27 cellular contexts compared by ENCODE assay signal in the genomic region with DNA sequence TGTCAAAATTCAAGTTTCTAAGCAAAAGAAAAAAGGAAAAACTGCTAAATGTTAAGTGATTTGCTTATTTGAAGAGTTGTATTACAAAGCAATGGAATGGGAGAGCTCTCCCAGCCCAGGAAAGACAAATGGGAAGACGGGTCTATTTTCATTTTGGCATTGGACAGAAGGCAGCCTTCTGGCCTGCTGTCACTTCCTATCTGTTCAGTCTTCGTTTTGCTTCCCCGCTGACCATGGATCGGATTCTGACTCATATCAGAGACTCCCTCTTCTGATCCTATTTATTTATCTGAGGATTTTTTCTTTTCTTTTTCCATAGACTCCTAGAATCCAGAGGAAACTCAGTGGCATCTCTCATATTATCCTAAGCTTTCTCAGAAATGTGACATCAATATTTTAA.
DNase-seq lines count a peak whose midpoint lies in the region; ATAC-seq and TF ChIP-seq lines count a peak whose summit lies in the region.
"Had no signal": no experiment of that assay in that cellular context is flagged by ENCODE, and none has a peak within 500 bp of the region (broad histone marks: within the 10 kb centered on the region; RNA-seq: fewer than 3 reads in every experiment).

No MANE protein-coding gene starts in this region.

- ATAC-seq in HG03097 (IDR thresholded peaks at IDR 0.05; ENCODE audit: low FRiP score, unreplicated experiment): no peak
- ATAC-seq: naive thymus-derived CD8-positive, alpha-beta T cell; Panc1 had no signal

- CTCF ChIA-PET in activated naive CD4-positive, alpha-beta T cell treated with anti-CD3 and anti-CD28 coated beads for 36 hours (lab: Charles Lee): no interaction called here

- H3K36me3 Mint-ChIP-seq in glutamatergic neuron (ENCODE audit: unreplicated experiment): no peaks in the 10 kb centered on the region
- H3K36me3 Mint-ChIP-seq in activated naive CD4-positive, alpha-beta T cell treated with anti-CD3 and anti-CD28 coated beads for 36 hours (ENCODE audit: low read depth): no peaks in the 10 kb centered on the region
- H3K36me3 Mint-ChIP-seq: activated naive CD8-positive, alpha-beta T cell; naive thymus-derived CD8-positive, alpha-beta T cell had no signal

- no peaks in the 10 kb centered on the region for H3K27me3 Mint-ChIP-seq in glutamatergic neuron (ENCODE audit: unreplicated experiment)
- no peaks in the 10 kb centered on the region for H3K27me3 Mint-ChIP-seq in activated naive CD4-positive, alpha-beta T cell treated with anti-CD3 and anti-CD28 coated beads for 36 hours (ENCODE audit: low read depth)
- H3K27me3 Mint-ChIP-seq: activated naive CD8-positive, alpha-beta T cell; dendritic cell treated with granulocyte-macrophage colony-stimulating factor and Interleukin-4, amounts not matched to agents 40 ng/mL and 50 ng/mL, for 4 days had no signal

- intact Hi-C loops in activated naive CD4-positive, alpha-beta T cell treated with anti-CD3 and anti-CD28 coated beads for 36 hours (cut with micrococcal nuclease): no loop called here

- no peak overlapping the region for H3K27ac Mint-ChIP-seq in glutamatergic neuron (ENCODE audit: unreplicated experiment)
- H3K27ac Mint-ChIP-seq in activated naive CD4-positive, alpha-beta T cell treated with anti-CD3 and anti-CD28 coated beads for 36 hours: no peak overlapping the region
- H3K27ac Mint-ChIP-seq: activated naive CD8-positive, alpha-beta T cell; dendritic cell treated with granulocyte-macrophage colony-stimulating factor and Interleukin-4, amounts not matched to agents 40 ng/mL and 50 ng/mL, for 4 days; naive thymus-derived CD8-positive, alpha-beta T cell had no signal

- no peak overlapping the region for H3K4me3 Mint-ChIP-seq in glutamatergic neuron (ENCODE audit: unreplicated experiment)
- no peak overlapping the region for H3K4me3 Mint-ChIP-seq in activated naive CD4-positive, alpha-beta T cell treated with anti-CD3 and anti-CD28 coated beads for 36 hours
- H3K4me3 Mint-ChIP-seq: activated naive CD8-positive, alpha-beta T cell; dendritic cell treated with granulocyte-macrophage colony-stimulating factor and Interleukin-4, amounts not matched to agents 40 ng/mL and 50 ng/mL, for 4 days; naive thymus-derived CD8-positive, alpha-beta T cell had no signal

- peaks cover 22% of the 10 kb centered on the region for H3K4me1 Mint-ChIP-seq in glutamatergic neuron (ENCODE audit: low read depth, unreplicated experiment)
- H3K4me1 Mint-ChIP-seq in activated naive CD4-positive, alpha-beta T cell treated with anti-CD3 and anti-CD28 coated beads for 36 hours (ENCODE audit: low read depth): no peaks in the 10 kb centered on the region
- H3K4me1 Mint-ChIP-seq: naive thymus-derived CD8-positive, alpha-beta T cell had no signal

- no peak for TF ChIP-seq CTCF in glutamatergic neuron (IDR thresholded peaks at IDR 0.05; ENCODE audit: partially characterized antibody, unreplicated experiment)

- H3K9me3 Mint-ChIP-seq in glutamatergic neuron (ENCODE audit: unreplicated experiment): no peaks in the 10 kb centered on the region
- H3K9me3 Mint-ChIP-seq in activated naive CD4-positive, alpha-beta T cell treated with anti-CD3 and anti-CD28 coated beads for 36 hours: no peaks in the 10 kb centered on the region
- H3K9me3 Mint-ChIP-seq: dendritic cell treated with granulocyte-macrophage colony-stimulating factor and Interleukin-4, amounts not matched to agents 40 ng/mL and 50 ng/mL, for 4 days had no signal

- DNase-seq in NCI-H446 (lab: John Stamatoyannopoulos, UW) (peak; percentile 73 to 85), cerebellar nuclear complex (lab: John Stamatoyannopoulos, UW) (peak; percentile 76 to 88), glutamatergic neuron (peak; percentile 18), retina (peak; percentile 50), kidney glomerular epithelial cell (lab: John Stamatoyannopoulos, UW) (no peak)
- DNase-seq in activated naive CD4-positive, alpha-beta T cell treated with anti-CD3 and anti-CD28 coated beads for 36 hours: no peak
- DNase-seq: activated CD4-positive, alpha-beta T cell treated with anti-CD3 and anti-CD28 coated beads for 4 hours; activated CD8-positive, alpha-beta memory T cell treated with anti-CD3 and anti-CD28 coated beads for 24 hours; activated effector memory CD4-positive, alpha-beta T cell treated with Interleukin-2 at 50 U/mL for 16 hours; activated T-cell treated with anti-CD3 and anti-CD28 coated beads, Interleukin-2, amount 50 U/mL, for 1 hour; anterior cingulate cortex; HCEC 1CT; midbrain; naive thymus-derived CD8-positive, alpha-beta T cell; NCI-H1048; NCI-H187; NCI-H526; ovary; SHP77; small intestine; stimulated activated naive CD4-positive, alpha-beta T cell; SW 1271; upper lobe of left lung had no signal

Comparison
In these comparisons a context has a peak if more than half of its experiments do, and no peak if none do; other contexts are left out.
1. DNase-seq: peak in NCI-H446 (2 of 2), cerebellar nuclear complex (2 of 2), glutamatergic neuron (single experiment) and retina (single experiment); none in kidney glomerular epithelial cell (single experiment) and activated naive CD4-positive, alpha-beta T cell treated with anti-CD3 and anti-CD28 coated beads for 36 hours (single experiment).